ENCODE assay signal across 8 cellular contexts in the genomic region with DNA sequence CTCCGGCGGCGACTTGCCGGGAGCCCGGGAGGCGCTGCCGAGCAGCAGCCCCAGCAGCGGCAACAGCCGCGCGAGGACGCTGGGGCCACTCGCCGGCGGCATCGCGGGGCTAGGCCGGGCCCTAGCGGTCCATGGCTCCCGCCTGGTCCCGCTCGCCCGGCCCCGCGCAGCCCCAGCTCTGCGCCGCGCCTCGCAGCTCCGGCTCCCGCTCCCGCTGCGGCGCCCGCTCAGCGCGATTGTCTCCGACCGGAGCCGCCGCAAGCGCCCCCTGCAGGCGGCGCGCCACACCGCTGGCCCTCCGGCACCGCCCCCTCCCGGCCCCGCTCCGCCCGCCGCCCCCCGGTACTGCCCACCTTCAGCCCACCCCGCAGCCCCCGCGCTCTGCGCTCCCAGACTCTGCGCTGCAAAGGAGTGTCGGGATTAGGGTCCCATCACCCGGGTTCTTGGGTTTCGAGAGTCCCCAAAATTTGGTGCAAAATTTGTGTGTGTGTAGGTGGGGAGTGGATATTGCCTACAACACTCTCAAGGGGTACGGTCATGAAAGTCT. TPM values are rescaled to one million over a fixed set of nuclear protein-coding genes. Genes with fewer than 3 reads are reported as not detected.
DNase-seq lines count a peak whose midpoint lies in the region; ATAC-seq, FAIRE-seq and TF ChIP-seq lines count a peak whose summit lies in the region.

A gene (minus strand): TSS at position 241 of the 547 bp plus-strand sequence. CDS start 139 bp downstream, at position 102.

- H3K4me2 ChIP-seq in BLaER1 treated with 17β-estradiol and CSF1 and Interleukin-3, amounts not matched to agents 10 nM and 100 nM = peak within 1 kb of the TSS; percentile 88 to 97 (median 92)
- H3K4me2 ChIP-seq in GM23248 (ENCODE audit: unreplicated experiment) (peak within 1 kb of the TSS; percentile 92), HepG2 (ENCODE audit: low read depth, low read length) (peak within 1 kb of the TSS; percentile 98)

- peaks cover 19 to 44% (median 38%) of the 10 kb centered on the region in 10 experiments; a peak in 19 of 20 replicates for H3K4me1 ChIP-seq in BLaER1 treated with 17β-estradiol and CSF1 and Interleukin-3, amounts not matched to agents 10 nM and 100 nM
- H3K4me1 ChIP-seq in GM23248 (ENCODE audit: insufficient read depth) = peaks cover 9% of the 10 kb centered on the region; the same call in 1 of the 2 replicates
- peaks cover 55% of the 10 kb centered on the region for H3K4me1 ChIP-seq in HepG2 (ENCODE audit: insufficient read depth, low read length)

- H3K36me3 ChIP-seq in BLaER1 treated with 17β-estradiol and CSF1 and Interleukin-3, amounts not matched to agents 10 nM and 100 nM = no peaks in the 10 kb centered on the region
- H3K36me3 ChIP-seq in GM23248 (ENCODE audit: low read depth) (no peaks in the 10 kb centered on the region), HepG2 (replicated peaks in 1 of 2; ENCODE audit: control insufficient read depth in 1 of 2, insufficient read depth in 2 of 2, low read length in 2 of 2) (no peaks in the 10 kb centered on the region)

- peak within 1 kb of the TSS; percentile 79 to 91 (median 83) for H3K4me3 ChIP-seq in BLaER1 treated with 17β-estradiol and CSF1 and Interleukin-3, amounts not matched to agents 10 nM and 100 nM
- H3K4me3 ChIP-seq in GM23248 (peak within 1 kb of the TSS; percentile 80), HepG2 (replicated peaks in 1 of 3; ENCODE audit: insufficient read depth in 1 of 3, low read depth in 2 of 3, low read length in 3 of 3) (peak within 1 kb of the TSS; percentile 75 to 82 (median 76))

- H3K27ac ChIP-seq in BLaER1 treated with 17β-estradiol and CSF1 and Interleukin-3, amounts not matched to agents 10 nM and 100 nM = peak within 1 kb of the TSS in 10 of 11 experiments; percentile 52 to 84 (median 78); a peak in 19 of 22 replicates
- no peak within 1 kb of the TSS for H3K27ac ChIP-seq in GM23248
- no peak within 1 kb of the TSS for H3K27ac ChIP-seq in HepG2 (ENCODE audit: extremely low read length, insufficient read depth, low read length)

- TF ChIP-seq RAD21 in HepG2 (CRISPR knock-in tag; IDR thresholded peaks at IDR 0.05) = peak; percentile 77

- no peak for FAIRE-seq in HepG2 (lab: Jason Lieb, UNC)

- no peak within 1 kb of the TSS for H3K27ac Mint-ChIP-seq in activated CD4-positive, alpha-beta T cell treated with anti-CD3 and anti-CD28 coated beads, Interleukin-2, amount 10 ng/mL, durations not matched to agents 24 days and 14 days

- 2% methylated on average over 37 to 56 of the region's 63 CpGs for WGBS in GM23248 (ENCODE audit: low coverage in 1 of 2, low lambda C conversion rate in 2 of 2, missing lambda C conversion rate in 2 of 2), 2 experiments
- WGBS in HepG2 (ENCODE audit: low lambda C conversion rate) = 1% methylated on average over 13 of the region's 63 CpGs

- TF ChIP-seq CTCF in HepG2 (CRISPR knock-in tag; IDR thresholded peaks at IDR 0.05) = peak; percentile 68

- H3F3A ChIP-seq in GM23248 (ENCODE audit: insufficient read depth) = 0 out of 2 replicates have a peak, but pooled peaks cover 5% of the 10 kb centered on the region

- DNase-seq in GM23248 = peak; percentile 82
- peak; percentile 32 for DNase-seq in NCI-H2196 treated with DMSO at 0.1 percent for 48 hours (lab: John Stamatoyannopoulos, UW; ENCODE audit: unreplicated experiment)
- DNase-seq in activated CD4-positive, alpha-beta T cell treated with anti-CD3 and anti-CD28 coated beads, Interleukin-2, amount 10 ng/mL, durations not matched to agents 24 days and 14 days = peak; percentile 92
- peak; percentile 72 for DNase-seq in dermis blood vessel endothelial cell
- no peak for DNase-seq in HepG2 (ENCODE audit: low spot score)
- peak in 2 of 3 donors; percentile 33 to 61 for DNase-seq in stimulated activated CD4-positive, alpha-beta T cell treated with anti-CD3 and anti-CD28 coated beads, TNF-alpha, amount 100 ng/mL, for 1 hour (ENCODE audit: low read depth in 3 of 3, low spot score in 1 of 3)

- intact Hi-C loops in activated CD4-positive, alpha-beta T cell treated with anti-CD3 and anti-CD28 coated beads, Interleukin-2, amount 10 ng/mL, durations not matched to agents 24 days and 14 days (cut with micrococcal nuclease) = loop anchor here (1.0 kb wide), 1 partner anchor 22 kb away; no protein-coding TSS in a partner anchor
- intact Hi-C loops in HepG2 (cut with micrococcal nuclease; ENCODE audit: unreplicated experiment) = no loop called here

- no peaks in the 10 kb centered on the region for H3K9me3 Mint-ChIP-seq in activated CD4-positive, alpha-beta T cell treated with anti-CD3 and anti-CD28 coated beads, Interleukin-2, amount 10 ng/mL, durations not matched to agents 24 days and 14 days

- H2AFZ ChIP-seq in GM23248 (peak within 1 kb of the TSS; percentile 95), HepG2 (ENCODE audit: low read length) (peak within 1 kb of the TSS; percentile 23)

- no peaks in the 10 kb centered on the region for H3K27me3 ChIP-seq in BLaER1 treated with 17β-estradiol and CSF1 and Interleukin-3, amounts not matched to agents 10 nM and 100 nM
- H3K27me3 ChIP-seq in GM23248 (replicated peaks; ENCODE audit: insufficient read depth) (peaks cover 20% of the 10 kb centered on the region; the same call in 1 of the 2 replicates), HepG2 (ENCODE audit: control insufficient read depth in 1 of 2, insufficient read depth in 2 of 2, low read length in 2 of 2) (peaks cover 1 to 14% of the 10 kb centered on the region in 2 experiments; a peak in 3 of 5 replicates)

- no peaks in the 10 kb centered on the region for H3K36me3 Mint-ChIP-seq in activated CD4-positive, alpha-beta T cell treated with anti-CD3 and anti-CD28 coated beads, Interleukin-2, amount 10 ng/mL, durations not matched to agents 24 days and 14 days (ENCODE audit: low read depth)

- H3K79me2 ChIP-seq in GM23248 (ENCODE audit: insufficient read depth) = no peaks in the 10 kb centered on the region
- no peaks in the 10 kb centered on the region for H3K79me2 ChIP-seq in HepG2 (ENCODE audit: insufficient read depth, low read length)

- no peak; a peak in 1 of 4 replicates for TF ChIP-seq POLR2A in HepG2 (IDR thresholded peaks at IDR 0.05; ENCODE audit: insufficient read depth in 1 of 2, low read depth in 2 of 2, low read length in 2 of 2)

- ATAC-seq in HepG2 (peak; percentile 82), HG03378 (IDR thresholded peaks at IDR 0.05; ENCODE audit: unreplicated experiment) (no peak)

- no peak for TF ChIP-seq EP300 in HepG2 (IDR thresholded peaks at IDR 0.05; ENCODE audit: low read depth in 2 of 2, low read length in 2 of 2)
- no peak for TF ChIP-seq EP300 in HepG2 (CRISPR knock-in tag; IDR thresholded peaks at IDR 0.05; ENCODE audit: borderline replicate concordance)

- POLR2A ChIA-PET in HepG2 (lab: Yijun Ruan, JAX) = interaction anchor here (0.7 to 3.2 kb wide), 6 partner anchors 9 to 535 kb away, joined by 3 to 19 read pairs (median 5); a partner anchor contains a TSS

- in situ Hi-C loops in GM23248 (cut with MboI) (no loop called here), HepG2 (cut with HindIII; ENCODE audit: extremely low pct_ligation_motif_present, low pct_unique_long_range_greater_than_20kb) (no loop called here)

- CTCF ChIA-PET in HepG2 (lab: Yijun Ruan, JAX; ENCODE audit: low intra/inter-chr PET ratio, low total read pairs) = interaction anchor here (1.8 kb wide), 1 partner anchor 9 kb away, joined by 9 read pairs; no protein-coding TSS in a partner anchor

- H3K9ac ChIP-seq in BLaER1 treated with 17β-estradiol and CSF1 and Interleukin-3, amounts not matched to agents 10 nM and 100 nM = peak within 1 kb of the TSS; percentile 82 to 90 (median 88)
- H3K9ac ChIP-seq in GM23248 (peak within 1 kb of the TSS; percentile 77), HepG2 (ENCODE audit: insufficient read depth, low read depth, low read length) (peak within 1 kb of the TSS; percentile 67; the same call in 1 of the 2 replicates)

- H3K27me3 Mint-ChIP-seq in activated CD4-positive, alpha-beta T cell treated with anti-CD3 and anti-CD28 coated beads, Interleukin-2, amount 10 ng/mL, durations not matched to agents 24 days and 14 days = peaks cover 50% of the 10 kb centered on the region

- H4K20me1 ChIP-seq in BLaER1 treated with 17β-estradiol and CSF1 and Interleukin-3, amounts not matched to agents 10 nM and 100 nM = peaks cover 0 to 40% (median 20%) of the 10 kb centered on the region in 11 experiments; a peak in 14 of 22 replicates
- H4K20me1 ChIP-seq in GM23248 (ENCODE audit: insufficient read depth) (no peaks in the 10 kb centered on the region), HepG2 (ENCODE audit: insufficient read depth, low read length) (no peaks in the 10 kb centered on the region)

- BruUV-seq in HepG2 (replicated peaks; lab: Mats Ljungman, UMichigan) = no TSS peak

- H3K4me3 Mint-ChIP-seq in activated CD4-positive, alpha-beta T cell treated with anti-CD3 and anti-CD28 coated beads, Interleukin-2, amount 10 ng/mL, durations not matched to agents 24 days and 14 days = peak within 1 kb of the TSS; percentile 80

- H3K4me1 Mint-ChIP-seq in activated CD4-positive, alpha-beta T cell treated with anti-CD3 and anti-CD28 coated beads, Interleukin-2, amount 10 ng/mL, durations not matched to agents 24 days and 14 days = no peaks in the 10 kb centered on the region

- H3K9me2 ChIP-seq in GM23248 (ENCODE audit: insufficient read depth) = no peaks in the 10 kb centered on the region

- H3K9me3 ChIP-seq in BLaER1 treated with 17β-estradiol and CSF1 and Interleukin-3, amounts not matched to agents 10 nM and 100 nM (replicated peaks in 1 of 11) = no peaks in the 10 kb centered on the region
- H3K9me3 ChIP-seq in GM23248 (ENCODE audit: low read depth) = no peaks in the 10 kb centered on the region
- no peaks in the 10 kb centered on the region for H3K9me3 ChIP-seq in HepG2 (ENCODE audit: low read length)

RNA-seq across cellular contexts. Expression of the gene that starts here (rescaled TPM):
- total RNA-seq in GM23248 (2014; rRNA removed; shearing (Covaris generic)) = 4.6 and 4.8 TPM in 2 replicates
- polyA plus RNA-seq in GM23248 (2016; fragmentation: Nextera tagmentation; extraction: Ambion mirVana) (0.25 and 0.46 TPM in 2 replicates), HepG2 (2011; rRNA removed) (3.6 and 5.8 TPM in 2 replicates)
- total RNA-seq in activated CD4-positive, alpha-beta T cell treated with anti-CD3 and anti-CD28 coated beads, Interleukin-2, amount 10 ng/mL, durations not matched to agents 24 days and 14 days = 0.21 and 0.26 TPM in 2 replicates
- total RNA-seq in dermis blood vessel endothelial cell (7.0 and 9.7 TPM in 2 replicates), HepG2 (2016; rRNA removed; fragmentation: Illumina TruSeq; extraction: Trizol) (1.0 and 1.8 TPM in 2 replicates)
- 0.44 and 1.2 TPM in 2 replicates for total RNA-seq in HepG2 (2016; cell fraction: cytosol; rRNA removed; fragmentation: Illumina TruSeq; extraction: Trizol; ENCODE audit: low read depth)
- 0.97 and 2.0 TPM in 2 replicates for total RNA-seq in HepG2 (2016; cell fraction: insoluble cytoplasmic fraction; rRNA removed; fragmentation: Illumina TruSeq; extraction: Trizol)
- total RNA-seq in HepG2 (2016; cell fraction: membrane; rRNA removed; fragmentation: Illumina TruSeq; extraction: Trizol) = 1.4 and 2.0 TPM in 2 replicates
- total RNA-seq in HepG2 (2016; cell fraction: nucleus; rRNA removed; fragmentation: Illumina TruSeq; extraction: Trizol) = 1.8 and 2.4 TPM in 2 replicates
- 3.3 and 4.9 TPM in 2 replicates for polyA plus RNA-seq in HepG2 (2011; cell fraction: cytosol; rRNA removed)
- 5.7 and 6.2 TPM in 2 replicates for polyA plus RNA-seq in HepG2 (2011; cell fraction: nucleus; rRNA removed)
- polyA plus RNA-seq in HepG2 (2012) = 3.9 and 7.7 TPM in 2 replicates
- polyA plus RNA-seq in HepG2 (2016; cell fraction: cytosol; fragmentation: Illumina TruSeq; extraction: Trizol; ENCODE audit: low read depth) = 0.99 and 1.1 TPM in 2 replicates
- 0.66 and 0.71 TPM in 2 replicates for polyA plus RNA-seq in HepG2 (2016; cell fraction: insoluble cytoplasmic fraction; fragmentation: Illumina TruSeq; extraction: Trizol; ENCODE audit: low read depth)
- 0.84 and 1.1 TPM in 2 replicates for polyA plus RNA-seq in HepG2 (2016; cell fraction: membrane; fragmentation: Illumina TruSeq; extraction: Trizol; ENCODE audit: low read depth)
- 3.3 and 3.5 TPM in 2 replicates for polyA plus RNA-seq in HepG2 (2016; cell fraction: nucleus; fragmentation: Illumina TruSeq; extraction: Trizol; ENCODE audit: insufficient read depth, low read depth)
- polyA minus RNA-seq in HepG2 (2011; rRNA and poly(A)+ RNA removed; ENCODE audit: low replicate concordance) = 1.3 and 9.8 TPM in 2 replicates
- 3.0 and 3.8 TPM in 2 replicates for polyA minus RNA-seq in HepG2 (2011; cell fraction: cytosol; rRNA and poly(A)+ RNA removed)
- 1.3 and 2.7 TPM in 2 replicates for polyA minus RNA-seq in HepG2 (2011; cell fraction: nucleus; rRNA and poly(A)+ RNA removed)

Comparison
In these comparisons a context has a peak if more than half of its experiments do, and no peak if none do; other contexts are left out.
1. Peak in DNase-seq in activated CD4-positive, alpha-beta T cell treated with anti-CD3 and anti-CD28 coated beads, Interleukin-2, amount 10 ng/mL, durations not matched to agents 24 days and 14 days; RNA of the gene not detected or under 1 TPM.
2. H3K27ac ChIP-seq: peak in BLaER1 treated with 17β-estradiol and CSF1 and Interleukin-3, amounts not matched to agents 10 nM and 100 nM (10 of 11); none in GM23248 (single experiment) and HepG2 (single experiment).
3. Peak in every context shown above with its lines, with median percentiles within 50 percentile points of each other: H3K4me2 ChIP-seq, H3K4me3 ChIP-seq and H3K9ac ChIP-seq.